ENCODE assay signal across 1 cellular context in genomic region chr2:39513641-39514094, GRCh38.
TF ChIP-seq lines count a peak whose summit lies in the region.

No MANE protein-coding gene starts in this region.

TF ChIP-seq in HepG2, 621 proteins besides CTCF, POLR2A, EP300 and RAD21 (continued from another document and continues in another):
- TF ChIP-seq BRF2 (CRISPR knock-in tag; IDR thresholded peaks at IDR 0.05): no peak
- TF ChIP-seq TEAD2 (CRISPR knock-in tag; IDR thresholded peaks at IDR 0.05): no peak
- no peak for TF ChIP-seq ZNF264 (CRISPR knock-in tag; IDR thresholded peaks at IDR 0.05)
- TF ChIP-seq ELF3 (CRISPR knock-in tag; IDR thresholded peaks at IDR 0.05): peak; percentile 76
- no peak for TF ChIP-seq GLI4 (CRISPR knock-in tag; IDR thresholded peaks at IDR 0.05; ENCODE audit: borderline replicate concordance)
- TF ChIP-seq SETDB1 (CRISPR knock-in tag; IDR thresholded peaks at IDR 0.05; ENCODE audit: borderline replicate concordance): no peak
- no peak for TF ChIP-seq SNAI1 (CRISPR knock-in tag; IDR thresholded peaks at IDR 0.05; ENCODE audit: borderline replicate concordance)
- no peak for TF ChIP-seq NFE2L2 (IDR thresholded peaks at IDR 0.05; ENCODE audit: low read length)
- TF ChIP-seq DMAP1 (CRISPR knock-in tag; IDR thresholded peaks at IDR 0.05): no peak; the same call in 1 of the 2 replicates
- TF ChIP-seq ZNF614 (CRISPR knock-in tag; IDR thresholded peaks at IDR 0.05; ENCODE audit: borderline replicate concordance): peak; percentile 15; the same call in 1 of the 2 replicates
- no peak for TF ChIP-seq ZNF281 (CRISPR knock-in tag; IDR thresholded peaks at IDR 0.05; ENCODE audit: borderline replicate concordance)
- no peak for TF ChIP-seq ZNF143 (CRISPR knock-in tag; IDR thresholded peaks at IDR 0.05)
- TF ChIP-seq ZNF878 (CRISPR knock-in tag; IDR thresholded peaks at IDR 0.05): no peak
- no peak for TF ChIP-seq ZNF232 (CRISPR knock-in tag; IDR thresholded peaks at IDR 0.05; ENCODE audit: borderline replicate concordance)
- TF ChIP-seq TERF1 (CRISPR knock-in tag; IDR thresholded peaks at IDR 0.05): no peak
- TF ChIP-seq SRF (IDR thresholded peaks at IDR 0.05; ENCODE audit: low read depth, low read length): no peak
- TF ChIP-seq ZFY (CRISPR knock-in tag; IDR thresholded peaks at IDR 0.05): no peak
- TF ChIP-seq ETV5 (CRISPR knock-in tag; IDR thresholded peaks at IDR 0.05; ENCODE audit: borderline replicate concordance): peak; percentile 68; the same call in 1 of the 2 replicates
- no peak for TF ChIP-seq KMT2A (CRISPR knock-in tag; IDR thresholded peaks at IDR 0.05)
- no peak for TF ChIP-seq NFATC3 (CRISPR knock-in tag; IDR thresholded peaks at IDR 0.05)
- no peak for TF ChIP-seq SNAPC2 (CRISPR knock-in tag; IDR thresholded peaks at IDR 0.05)
- no peak for TF ChIP-seq SKI (IDR thresholded peaks at IDR 0.05; ENCODE audit: partially characterized antibody)
- TF ChIP-seq TP53 (CRISPR knock-in tag; conservative IDR thresholded peaks at IDR 0.05): no peak
- no peak for TF ChIP-seq ZNF597 (CRISPR knock-in tag; IDR thresholded peaks at IDR 0.05)
- TF ChIP-seq NR2F2 (IDR thresholded peaks at IDR 0.05; ENCODE audit: borderline replicate concordance, low read depth): no peak
- no peak for TF ChIP-seq ZNF484 (CRISPR knock-in tag; IDR thresholded peaks at IDR 0.05; ENCODE audit: borderline replicate concordance, low read depth)
- no peak for TF ChIP-seq ZNF615 (CRISPR knock-in tag; IDR thresholded peaks at IDR 0.05; ENCODE audit: borderline replicate concordance)
- no peak for TF ChIP-seq ZNF879 (CRISPR knock-in tag; IDR thresholded peaks at IDR 0.05)
- TF ChIP-seq SALL2 (CRISPR knock-in tag; IDR thresholded peaks at IDR 0.05): no peak
- no peak for TF ChIP-seq HNRNPK (IDR thresholded peaks at IDR 0.05; ENCODE audit: low read depth, low read length, poor library complexity, severe bottlenecking)
- no peak for TF ChIP-seq CBFB (CRISPR knock-in tag; IDR thresholded peaks at IDR 0.05)
- no peak for TF ChIP-seq RFX5 (IDR thresholded peaks at IDR 0.05; ENCODE audit: low read depth, low read length)
- no peak for TF ChIP-seq U2AF2 (IDR thresholded peaks at IDR 0.05; ENCODE audit: low read depth, low read length)
- TF ChIP-seq POLR2G (IDR thresholded peaks at IDR 0.05; ENCODE audit: low read depth, low read length): no peak
- TF ChIP-seq FOXK2 (IDR thresholded peaks at IDR 0.05): no peak
- TF ChIP-seq RBAK (CRISPR knock-in tag; IDR thresholded peaks at IDR 0.05): no peak
- no peak for TF ChIP-seq ZFYVE20 (CRISPR knock-in tag; IDR thresholded peaks at IDR 0.05; ENCODE audit: borderline replicate concordance, low read depth)
- no peak for TF ChIP-seq ZNF512B (CRISPR knock-in tag; IDR thresholded peaks at IDR 0.05; ENCODE audit: borderline replicate concordance)
- peak; percentile 24; the same call in 1 of the 2 replicates for TF ChIP-seq SALL1 (CRISPR knock-in tag; IDR thresholded peaks at IDR 0.05)
- TF ChIP-seq PAWR (CRISPR knock-in tag; IDR thresholded peaks at IDR 0.05; ENCODE audit: borderline replicate concordance): no peak
- no peak for TF ChIP-seq DPF2 (CRISPR knock-in tag; IDR thresholded peaks at IDR 0.05; ENCODE audit: borderline replicate concordance, low read depth)
- 0 out of 2 replicates have a peak, but pooled peaks have one; percentile 12 for TF ChIP-seq HNF4A (CRISPR knock-in tag; IDR thresholded peaks at IDR 0.05)
- TF ChIP-seq ZUFSP (CRISPR knock-in tag; IDR thresholded peaks at IDR 0.05; ENCODE audit: borderline replicate concordance): no peak
- no peak for TF ChIP-seq PAX8 (CRISPR knock-in tag; IDR thresholded peaks at IDR 0.05; ENCODE audit: borderline replicate concordance)
- no peak for TF ChIP-seq KLF11 (CRISPR knock-in tag; IDR thresholded peaks at IDR 0.05)
- TF ChIP-seq ZNF275 (CRISPR knock-in tag; IDR thresholded peaks at IDR 0.05; ENCODE audit: borderline replicate concordance): no peak
- no peak for TF ChIP-seq KLF15 (CRISPR knock-in tag; IDR thresholded peaks at IDR 0.05; ENCODE audit: borderline replicate concordance)
- TF ChIP-seq ZBTB26 (CRISPR knock-in tag; IDR thresholded peaks at IDR 0.05; ENCODE audit: borderline replicate concordance): no peak
- no peak for TF ChIP-seq PLSCR1 (CRISPR knock-in tag; IDR thresholded peaks at IDR 0.05; ENCODE audit: borderline replicate concordance)
- TF ChIP-seq ZMYM4 (CRISPR knock-in tag; IDR thresholded peaks at IDR 0.05): peak; percentile 40
- peak; percentile 47; the same call in 1 of the 2 replicates for TF ChIP-seq ZNF580 (CRISPR knock-in tag; IDR thresholded peaks at IDR 0.05; ENCODE audit: borderline replicate concordance, low read depth)
- no peak for TF ChIP-seq MED13 (CRISPR knock-in tag; IDR thresholded peaks at IDR 0.05)
- no peak for TF ChIP-seq ZNF713 (CRISPR knock-in tag; IDR thresholded peaks at IDR 0.05)
- no peak for TF ChIP-seq BCLAF1 (IDR thresholded peaks at IDR 0.05)
- no peak for TF ChIP-seq ZNF354B (CRISPR knock-in tag; IDR thresholded peaks at IDR 0.05)
